1 cellular context compared by ENCODE assay signal in the genomic region with DNA sequence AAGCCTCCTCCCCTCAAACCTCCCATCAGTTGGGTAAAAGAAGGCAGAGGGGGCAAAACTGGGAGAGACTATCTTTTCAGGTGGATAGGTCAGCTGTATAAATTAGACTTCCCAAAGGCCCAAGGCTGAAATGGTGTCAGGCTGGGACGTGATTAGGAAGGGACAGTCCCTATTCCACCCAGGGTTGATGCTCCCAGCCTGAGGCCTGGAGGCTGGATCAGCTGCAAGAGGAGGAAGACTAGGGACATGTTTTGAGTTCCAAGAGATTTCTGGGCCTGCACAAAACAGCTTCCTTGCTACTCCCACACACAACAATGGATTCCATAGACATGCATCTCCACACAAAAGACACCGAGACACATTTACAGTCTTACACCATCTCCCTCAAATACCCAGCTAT.
TF ChIP-seq lines count a peak whose summit lies in the region.

No MANE protein-coding gene starts in this region.

TF ChIP-seq in GM23338, 12 proteins besides CTCF, POLR2A, EP300 and RAD21 (continued from another document):
- TF ChIP-seq, protein P1, sequence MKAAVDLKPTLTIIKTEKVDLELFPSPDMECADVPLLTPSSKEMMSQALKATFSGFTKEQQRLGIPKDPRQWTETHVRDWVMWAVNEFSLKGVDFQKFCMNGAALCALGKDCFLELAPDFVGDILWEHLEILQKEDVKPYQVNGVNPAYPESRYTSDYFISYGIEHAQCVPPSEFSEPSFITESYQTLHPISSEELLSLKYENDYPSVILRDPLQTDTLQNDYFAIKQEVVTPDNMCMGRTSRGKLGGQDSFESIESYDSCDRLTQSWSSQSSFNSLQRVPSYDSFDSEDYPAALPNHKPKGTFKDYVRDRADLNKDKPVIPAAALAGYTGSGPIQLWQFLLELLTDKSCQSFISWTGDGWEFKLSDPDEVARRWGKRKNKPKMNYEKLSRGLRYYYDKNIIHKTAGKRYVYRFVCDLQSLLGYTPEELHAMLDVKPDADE (IDR thresholded peaks at IDR 0.05): no peak
- TF ChIP-seq STAT1 (IDR thresholded peaks at IDR 0.05; ENCODE audit: unreplicated experiment): no peak
- TF ChIP-seq, protein P2, sequence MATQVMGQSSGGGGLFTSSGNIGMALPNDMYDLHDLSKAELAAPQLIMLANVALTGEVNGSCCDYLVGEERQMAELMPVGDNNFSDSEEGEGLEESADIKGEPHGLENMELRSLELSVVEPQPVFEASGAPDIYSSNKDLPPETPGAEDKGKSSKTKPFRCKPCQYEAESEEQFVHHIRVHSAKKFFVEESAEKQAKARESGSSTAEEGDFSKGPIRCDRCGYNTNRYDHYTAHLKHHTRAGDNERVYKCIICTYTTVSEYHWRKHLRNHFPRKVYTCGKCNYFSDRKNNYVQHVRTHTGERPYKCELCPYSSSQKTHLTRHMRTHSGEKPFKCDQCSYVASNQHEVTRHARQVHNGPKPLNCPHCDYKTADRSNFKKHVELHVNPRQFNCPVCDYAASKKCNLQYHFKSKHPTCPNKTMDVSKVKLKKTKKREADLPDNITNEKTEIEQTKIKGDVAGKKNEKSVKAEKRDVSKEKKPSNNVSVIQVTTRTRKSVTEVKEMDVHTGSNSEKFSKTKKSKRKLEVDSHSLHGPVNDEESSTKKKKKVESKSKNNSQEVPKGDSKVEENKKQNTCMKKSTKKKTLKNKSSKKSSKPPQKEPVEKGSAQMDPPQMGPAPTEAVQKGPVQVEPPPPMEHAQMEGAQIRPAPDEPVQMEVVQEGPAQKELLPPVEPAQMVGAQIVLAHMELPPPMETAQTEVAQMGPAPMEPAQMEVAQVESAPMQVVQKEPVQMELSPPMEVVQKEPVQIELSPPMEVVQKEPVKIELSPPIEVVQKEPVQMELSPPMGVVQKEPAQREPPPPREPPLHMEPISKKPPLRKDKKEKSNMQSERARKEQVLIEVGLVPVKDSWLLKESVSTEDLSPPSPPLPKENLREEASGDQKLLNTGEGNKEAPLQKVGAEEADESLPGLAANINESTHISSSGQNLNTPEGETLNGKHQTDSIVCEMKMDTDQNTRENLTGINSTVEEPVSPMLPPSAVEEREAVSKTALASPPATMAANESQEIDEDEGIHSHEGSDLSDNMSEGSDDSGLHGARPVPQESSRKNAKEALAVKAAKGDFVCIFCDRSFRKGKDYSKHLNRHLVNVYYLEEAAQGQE (IDR thresholded peaks at IDR 0.05; ENCODE audit: unreplicated experiment): no peak
- no peak for TF ChIP-seq EZH2phosphoT487 (IDR thresholded peaks at IDR 0.05; ENCODE audit: unreplicated experiment)
